27 cellular contexts compared by ENCODE assay signal in genomic region chr7:128176696-128177095, GRCh38.
A peak's percentile ranks its signal among the peaks of the same experiment; 100 is the strongest.
DNase-seq lines count a peak whose midpoint lies in the region; ATAC-seq and TF ChIP-seq lines count a peak whose summit lies in the region.
"Had no signal": no experiment of that assay in that cellular context is flagged by ENCODE, and none has a peak within 500 bp of the region (broad histone marks: within the 10 kb centered on the region; RNA-seq: fewer than 3 reads in every experiment).

No MANE protein-coding gene starts in this region.

- TF ChIP-seq CTCF in Calu3 (IDR thresholded peaks at IDR 0.05; ENCODE audit: unreplicated experiment) (no peak), activated B cell treated with CpG ODN at 0.5 μM for 24 hours (IDR thresholded peaks at IDR 0.05) (no peak), uterus (IDR thresholded peaks at IDR 0.05) (no peak)

- no peak for TF ChIP-seq POLR2A in uterus (IDR thresholded peaks at IDR 0.05)

- DNase-seq in Calu3 (peak; percentile 28), HT-29 (ENCODE audit: low spot score) (peak; percentile 28), activated B cell treated with CpG ODN at 0.5 μM for 24 hours (no peak), kidney tubule cell (ENCODE audit: low spot score) (peak; percentile 9), uterus (no peak), NCI-H1694 (lab: John Stamatoyannopoulos, UW) (no peak), kidney glomerular epithelial cell (lab: John Stamatoyannopoulos, UW) (no peak)
- DNase-seq: activated CD4-positive, alpha-beta T cell treated with anti-CD3 and anti-CD28 coated beads, Interleukin-2, amount 50 U/mL, for 48 hours; activated CD8-positive, alpha-beta memory T cell treated with anti-CD3 and anti-CD28 coated beads, Interleukin-2, amount 50 U/mL, for 4 hours; activated naive CD8-positive, alpha-beta T cell treated with anti-CD3 and anti-CD28 coated beads, Interleukin-2, amount 10 ng/mL, durations not matched to agents 7 days and 5 days; cerebellar nuclear complex; GOT3; naive thymus-derived CD4-positive, alpha-beta T cell; NCI-H1092 treated with DMSO at 0.1 percent for 48 hours; NCI-H2029; NCI-H2227 treated with DMSO at 0.1 percent for 48 hours; NCI-H748 treated with DMSO at 0.1 percent for 48 hours; retina; Right ventricle myocardium superior; stimulated activated naive CD4-positive, alpha-beta T cell; T-helper 9 cell had no signal

- H3K36me3 ChIP-seq in uterus, result no peaks in the 10 kb centered on the region
- H3K36me3 ChIP-seq: BLaER1 treated with 17β-estradiol and CSF1 and Interleukin-3, amounts not matched to agents 10 nM and 100 nM had no signal

- H3K27me3 ChIP-seq in uterus, result no peaks in the 10 kb centered on the region
- H3K27me3 ChIP-seq: BLaER1 treated with 17β-estradiol and CSF1 and Interleukin-3, amounts not matched to agents 10 nM and 100 nM; dorsolateral prefrontal cortex had no signal

- ATAC-seq in activated B cell treated with CpG ODN at 0.5 μM for 24 hours (ENCODE audit: low read depth) (no peak), HG03354 (IDR thresholded peaks at IDR 0.05; ENCODE audit: poor library complexity, severe bottlenecking, unreplicated experiment) (no peak)
- ATAC-seq: left lobe of liver; naive thymus-derived CD4-positive, alpha-beta T cell had no signal

- no peak overlapping the region for H3K27ac ChIP-seq in uterus
- H3K27ac ChIP-seq: BLaER1 treated with 17β-estradiol and CSF1 and Interleukin-3, amounts not matched to agents 10 nM and 100 nM; dorsolateral prefrontal cortex had no signal

- H3K36me3 Mint-ChIP-seq in Calu3 (ENCODE audit: insufficient read depth, unreplicated experiment), result no peaks in the 10 kb centered on the region
- no peaks in the 10 kb centered on the region for H3K36me3 Mint-ChIP-seq in activated B cell treated with CpG ODN at 0.5 μM for 24 hours (ENCODE audit: low read depth)
- H3K36me3 Mint-ChIP-seq: activated naive CD8-positive, alpha-beta T cell treated with anti-CD3 and anti-CD28 coated beads, Interleukin-2, amount 10 ng/mL, durations not matched to agents 7 days and 5 days; naive thymus-derived CD4-positive, alpha-beta T cell had no signal

- no peaks in the 10 kb centered on the region for H3K9me3 ChIP-seq in uterus
- H3K9me3 ChIP-seq: BLaER1 treated with 17β-estradiol and CSF1 and Interleukin-3, amounts not matched to agents 10 nM and 100 nM had no signal

- no peak overlapping the region for H3K4me3 ChIP-seq in uterus
- H3K4me3 ChIP-seq: BLaER1 treated with 17β-estradiol and CSF1 and Interleukin-3, amounts not matched to agents 10 nM and 100 nM; dorsolateral prefrontal cortex; smooth muscle cell had no signal

- H3K9me3 Mint-ChIP-seq in Calu3 (ENCODE audit: low read depth, unreplicated experiment) (no peaks in the 10 kb centered on the region), activated B cell treated with CpG ODN at 0.5 μM for 24 hours (no peaks in the 10 kb centered on the region)
- H3K9me3 Mint-ChIP-seq: activated naive CD8-positive, alpha-beta T cell treated with anti-CD3 and anti-CD28 coated beads, Interleukin-2, amount 10 ng/mL, durations not matched to agents 7 days and 5 days; activated T-helper 2 cell treated with anti-CD3 and anti-CD28 coated beads, Interferon-gamma antibody, Interleukin-2, Interleukin-4, amounts not matched to agents 10 μg/mL and 5 μg/mL and 100 μg/mL, durations not matched to agents 14 hours and 24 hours and 36 hours; naive thymus-derived CD4-positive, alpha-beta T cell had no signal

- H3K27me3 Mint-ChIP-seq in Calu3 (ENCODE audit: unreplicated experiment) (peaks cover 50% of the 10 kb centered on the region), activated B cell treated with CpG ODN at 0.5 μM for 24 hours (peaks cover 29% of the 10 kb centered on the region)

- POLR2A ChIA-PET in activated B cell treated with CpG ODN at 0.5 μM for 24 hours (lab: Charles Lee), result no interaction called here

- CTCF ChIA-PET in Calu3 (lab: Charles Lee) (interaction anchor here (1.1 kb wide), 1 partner anchor 12 kb away, joined by 3 read pairs; no protein-coding TSS in a partner anchor), activated B cell treated with CpG ODN at 0.5 μM for 24 hours (lab: Charles Lee) (no interaction called here)

- intact Hi-C loops in Calu3 (cut with micrococcal nuclease; ENCODE audit: unreplicated experiment), result no loop called here
- intact Hi-C loops in activated B cell treated with CpG ODN at 0.5 μM for 24 hours (cut with micrococcal nuclease), result no loop called here
- intact Hi-C loops in uterus (cut with DNase I; ENCODE audit: low total_unique reads), result no loop called here

- H3K4me3 Mint-ChIP-seq in Calu3 (ENCODE audit: low read depth, unreplicated experiment) (no peak overlapping the region), activated B cell treated with CpG ODN at 0.5 μM for 24 hours (no peak overlapping the region)
- H3K4me3 Mint-ChIP-seq: activated naive CD8-positive, alpha-beta T cell treated with anti-CD3 and anti-CD28 coated beads, Interleukin-2, amount 10 ng/mL, durations not matched to agents 7 days and 5 days; naive thymus-derived CD4-positive, alpha-beta T cell had no signal

- no peak overlapping the region for H3K27ac Mint-ChIP-seq in Calu3 (ENCODE audit: unreplicated experiment)
- H3K27ac Mint-ChIP-seq in activated B cell treated with CpG ODN at 0.5 μM for 24 hours, result peak overlapping the region; percentile 21
- H3K27ac Mint-ChIP-seq: activated naive CD8-positive, alpha-beta T cell treated with anti-CD3 and anti-CD28 coated beads, Interleukin-2, amount 10 ng/mL, durations not matched to agents 7 days and 5 days; activated T-helper 2 cell treated with anti-CD3 and anti-CD28 coated beads, Interferon-gamma antibody, Interleukin-2, Interleukin-4, amounts not matched to agents 10 μg/mL and 5 μg/mL and 100 μg/mL, durations not matched to agents 14 hours and 24 hours and 36 hours; naive thymus-derived CD4-positive, alpha-beta T cell had no signal

- peaks cover 11% of the 10 kb centered on the region for H3K4me1 Mint-ChIP-seq in Calu3 (ENCODE audit: low read depth, unreplicated experiment)
- peaks cover 56% of the 10 kb centered on the region for H3K4me1 Mint-ChIP-seq in activated B cell treated with CpG ODN at 0.5 μM for 24 hours

- BruUV-seq in Calu3 (replicated peaks; lab: Mats Ljungman, UMichigan), result no TSS peak

- no peaks in the 10 kb centered on the region for H3K4me1 ChIP-seq in uterus

Comparison
In these comparisons a context has a peak if more than half of its experiments do, and no peak if none do; other contexts are left out.
1. DNase-seq: peak in Calu3 (single experiment), HT-29 (single experiment) and kidney tubule cell (single experiment); none in activated B cell treated with CpG ODN at 0.5 μM for 24 hours (single experiment), uterus (0 of 2), NCI-H1694 (single experiment) and kidney glomerular epithelial cell (single experiment).